ENCODE assay signal across 8 cellular contexts in the genomic region with DNA sequence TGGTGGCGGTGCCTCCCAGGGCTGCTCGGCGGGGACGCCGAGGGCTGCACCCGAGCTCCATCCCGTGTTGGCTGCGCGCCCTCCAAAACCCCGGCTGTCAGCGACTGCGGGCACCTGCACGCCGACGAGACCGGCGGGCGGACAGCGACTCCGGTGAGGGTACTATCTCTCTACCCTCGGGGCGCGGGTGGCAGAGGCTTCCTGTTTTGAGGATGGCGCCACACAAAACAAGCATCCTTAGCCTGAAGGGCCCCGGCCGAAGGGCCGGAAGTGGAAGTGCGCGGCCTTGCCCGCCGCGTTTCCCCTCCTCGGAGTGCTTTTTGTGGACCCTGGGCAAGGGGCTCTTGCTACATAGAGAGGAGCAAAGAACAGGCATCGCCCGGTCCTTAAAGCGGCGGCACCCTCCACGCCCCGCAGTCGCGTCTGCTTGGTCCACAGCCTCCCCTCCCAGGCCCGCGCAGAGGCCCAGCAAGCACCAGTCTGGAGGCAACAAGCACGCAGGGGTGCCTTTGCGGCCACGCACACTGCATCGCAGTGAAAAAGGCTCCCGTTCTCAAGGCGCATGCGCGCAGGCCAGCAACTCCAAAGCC. TPM values are rescaled to one million over a fixed set of nuclear protein-coding genes. Genes with fewer than 3 reads are reported as not detected.
A peak's percentile ranks its signal among the peaks of the same experiment; 100 is the strongest.
DNase-seq lines count a peak whose midpoint lies in the region; ATAC-seq, FAIRE-seq and TF ChIP-seq lines count a peak whose summit lies in the region.

No MANE protein-coding gene starts in this region.

- peak overlapping the region; percentile 99 for H3K27ac ChIP-seq in AG04450 (ENCODE audit: low read depth, low read length)
- H3K27ac ChIP-seq in suprapubic skin: peak overlapping the region; percentile 99

- peak; percentile 64 for FAIRE-seq in GM18507 (lab: Jason Lieb, UNC)

- under 1% methylated on average over 38 of the region's 51 CpGs for WGBS in suprapubic skin

- H3K4me1 ChIP-seq in suprapubic skin: peaks cover 50% of the 10 kb centered on the region

- ATAC-seq in HG02884 (IDR thresholded peaks at IDR 0.05; ENCODE audit: unreplicated experiment): peak; percentile 31

- TF ChIP-seq POLR2A in erythroblast (IDR thresholded peaks at IDR 0.05; ENCODE audit: low read length) (peak; percentile 97), suprapubic skin (IDR thresholded peaks at IDR 0.05) (peak; percentile 79 to 83)

- DNase-seq in AG04450 (ENCODE audit: low read depth, low spot score): no peak
- DNase-seq in GM18507 (ENCODE audit: extremely low spot score, insufficient read length, low read depth): peak; percentile 22
- peak; percentile 68 to 73 for DNase-seq in NCI-H1930 (lab: John Stamatoyannopoulos, UW)
- DNase-seq in activated CD4-positive, alpha-beta T cell treated with anti-CD3 and anti-CD28 coated beads for 24 hours (ENCODE audit: low read depth in 2 of 2): peak; percentile 18 to 34
- peak; percentile 86 to 90 for DNase-seq in erythroblast (lab: John Stamatoyannopoulos, UW)
- peak; percentile 71 for DNase-seq in myocyte (ENCODE audit: low read depth)
- peak in 1 of 2 donors; percentile 85 for DNase-seq in suprapubic skin (ENCODE audit: low spot score in 2 of 2)

- POLR2A ChIA-PET in AG04450 (lab: Yijun Ruan, JAX): interaction anchor here (0.9 to 2.2 kb wide), 6 partner anchors 11 to 379 kb away, joined by 3 to 10 read pairs (median 4); no protein-coding TSS in a partner anchor

- CTCF ChIA-PET in AG04450 (lab: Charles Lee): interaction anchor here (0.6 to 1.1 kb wide), 3 partner anchors 73 to 391 kb away, joined by 3 to 8 read pairs (median 5); no protein-coding TSS in a partner anchor

- no peaks in the 10 kb centered on the region for H3K36me3 ChIP-seq in suprapubic skin

- H3K4me3 ChIP-seq in AG04450 (ENCODE audit: low read depth, low read length) (peak overlapping the region; percentile 72), suprapubic skin (peak overlapping the region; percentile 71)

- H3K27me3 ChIP-seq in AG04450 (ENCODE audit: control insufficient read depth, insufficient read depth, low read length): peaks cover 4% of the 10 kb centered on the region
- no peaks in the 10 kb centered on the region for H3K27me3 ChIP-seq in suprapubic skin

- no peak for TF ChIP-seq CTCF in AG04450 (IDR thresholded peaks at IDR 0.05; ENCODE audit: low read depth, low read length)
- TF ChIP-seq CTCF in suprapubic skin (IDR thresholded peaks at IDR 0.05): no peak

- TF ChIP-seq EP300 in suprapubic skin (IDR thresholded peaks at IDR 0.05): no peak

- no peaks in the 10 kb centered on the region; the same call in 1 of the 2 replicates for H3K9me3 ChIP-seq in AG04450 (ENCODE audit: control insufficient read depth, insufficient read depth, low read length)
- H3K9me3 ChIP-seq in suprapubic skin: peaks cover 6% of the 10 kb centered on the region

RNA-seq across cellular contexts. Expression of a gene that starts 0.6 kb away (rescaled TPM):
- polyA plus RNA-seq in AG04450 (2011; rRNA removed): 5.0 and 5.3 TPM in 2 replicates
- polyA minus RNA-seq in AG04450 (2011; rRNA and poly(A)+ RNA removed): 5.0 and 5.1 TPM in 2 replicates
- total RNA-seq in myocyte: 75.3 and 142 TPM in 2 replicates
- polyA plus RNA-seq in myocyte (2012): 31.6 TPM
- 100 to 1,000 TPM in 1 of 4 donors, 10 to 100 TPM in 3; 41.9 to 113 (median 59.8) TPM for total RNA-seq in suprapubic skin
